ENCODE assay signal across 11 cellular contexts in the genomic region with DNA sequence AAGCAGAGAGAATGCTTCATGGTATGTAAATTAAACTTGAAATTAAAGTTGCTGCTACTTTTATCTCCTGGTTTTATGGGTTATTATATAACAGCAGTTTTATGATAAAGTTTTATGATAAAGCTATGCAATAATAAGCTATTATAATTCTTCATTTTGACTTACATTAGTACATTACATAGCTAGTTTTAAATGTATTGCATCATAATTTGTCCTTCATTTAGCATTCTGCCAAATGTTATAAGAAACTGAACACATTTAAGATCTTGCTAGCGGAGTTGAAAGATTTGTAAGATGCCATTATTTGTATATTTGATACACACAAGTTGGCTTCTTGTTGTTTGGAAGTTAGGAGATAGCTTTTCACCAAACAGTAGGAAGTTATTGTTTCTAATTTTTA.
"Had no signal": no experiment of that assay in that cellular context is flagged by ENCODE, and none has a peak within 500 bp of the region (broad histone marks: within the 10 kb centered on the region; RNA-seq: fewer than 3 reads in every experiment).

No MANE protein-coding gene starts in this region.

- H3K4me1 ChIP-seq: HAP-1 had no signal

- DNase-seq: GM23248, GOT3, H7, H9, HCEC 1CT, HFFc6 had no signal

- H3K9me3 ChIP-seq: HAP-1 had no signal

- H3K4me3 ChIP-seq: GM23248, GM23338, HAP-1 had no signal

- H3K9ac ChIP-seq: GM23248 had no signal

- H3K4me2 ChIP-seq: GM23338 had no signal

- FAIRE-seq: H1, H54 had no signal

- H2AFZ ChIP-seq: GM23248, GM23338 had no signal

- H3K27ac ChIP-seq: GM23248 had no signal

- ATAC-seq: GM23338, HCT116 had no signal

- H3K36me3 ChIP-seq: HAP-1 had no signal
